Comparison of ENCODE assay signal across 16 cellular contexts in the genomic region with DNA sequence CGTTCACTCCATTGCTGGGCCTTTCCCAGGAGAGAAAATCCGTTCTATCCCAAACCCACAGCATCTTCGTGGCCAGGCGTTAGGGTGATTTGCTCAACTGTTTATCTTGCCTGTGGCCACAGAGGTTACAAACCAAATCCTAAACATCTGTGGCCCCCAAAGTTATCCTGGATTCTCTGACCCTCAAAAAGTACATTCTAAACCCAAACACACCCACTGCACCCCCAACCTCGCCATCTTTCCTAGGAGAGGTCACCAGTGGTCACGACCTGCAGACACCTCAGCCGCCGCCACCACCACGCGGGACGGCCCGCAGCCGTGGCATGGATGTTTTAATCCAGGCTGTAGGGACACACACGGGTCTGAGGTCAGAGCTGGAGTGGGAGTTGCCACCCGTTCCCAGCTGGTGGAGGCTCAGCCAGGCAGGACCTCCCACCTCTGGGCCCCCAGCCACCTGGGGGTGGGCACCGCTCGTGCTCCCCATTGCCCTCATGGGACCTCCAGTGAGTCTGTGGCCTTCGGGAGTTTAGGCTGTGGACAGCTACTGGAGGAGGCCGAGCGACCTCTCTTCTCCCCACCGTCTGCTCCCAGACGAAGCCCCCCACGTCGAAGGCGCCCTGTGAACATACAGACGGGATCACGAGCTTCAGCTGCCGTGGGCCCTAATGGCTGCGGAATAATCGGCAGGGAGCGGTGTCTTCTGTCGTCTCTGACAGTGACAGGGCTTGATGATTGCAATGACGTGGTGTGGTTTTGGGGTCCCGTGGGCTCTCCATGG.
"Had no signal": no experiment of that assay in that cellular context is flagged by ENCODE, and none has a peak within 500 bp of the region (broad histone marks: within the 10 kb centered on the region; RNA-seq: fewer than 3 reads in every experiment).

No MANE protein-coding gene starts in this region.

- H3K4me1 Mint-ChIP-seq: activated naive CD4-positive, alpha-beta T cell treated with anti-CD3 and anti-CD28 coated beads, Interleukin-2, amount 50 U/mL, for 24 hours had no signal

- H3K4me1 ChIP-seq: adrenal gland, psoas muscle, sigmoid colon, transverse colon, vagina had no signal

- H3K9me3 Mint-ChIP-seq: activated naive CD4-positive, alpha-beta T cell treated with anti-CD3 and anti-CD28 coated beads, Interleukin-2, amount 50 U/mL, for 24 hours; effector memory CD8-positive, alpha-beta T cell had no signal

- H3K27ac Mint-ChIP-seq: activated naive CD4-positive, alpha-beta T cell treated with anti-CD3 and anti-CD28 coated beads, Interleukin-2, amount 50 U/mL, for 24 hours; effector memory CD8-positive, alpha-beta T cell had no signal

- H3K27ac ChIP-seq: adrenal gland, psoas muscle, sigmoid colon, transverse colon, vagina had no signal

- H3K36me3 ChIP-seq: adrenal gland, breast epithelium, sigmoid colon, transverse colon, vagina had no signal

- H3K27me3 Mint-ChIP-seq: effector memory CD8-positive, alpha-beta T cell had no signal

- H3K36me3 Mint-ChIP-seq: activated naive CD4-positive, alpha-beta T cell treated with anti-CD3 and anti-CD28 coated beads, Interleukin-2, amount 50 U/mL, for 24 hours had no signal

- H3K9me3 ChIP-seq: adrenal gland, psoas muscle, sigmoid colon, transverse colon, vagina had no signal

- DNase-seq: activated CD4-positive, alpha-beta T cell treated with anti-CD3 and anti-CD28 coated beads, Interleukin-2, amount 50 U/mL, for 1 hour; activated CD4-positive, CD25-positive, alpha-beta regulatory T cell treated with anti-CD3 and anti-CD28 coated beads, Interleukin-2, amount 50 U/mL, for 72 hours; activated gamma-delta T cell; activated T-cell treated with anti-CD3 and anti-CD28 coated beads, Interleukin-2, amount 50 U/mL, for 1 hour; adrenal gland; dermis blood vessel endothelial cell; effector memory CD8-positive, alpha-beta T cell; foreskin fibroblast; SIG-M5; sigmoid colon; stimulated activated naive CD4-positive, alpha-beta T cell treated with Interleukin-2 at 50 U/mL for 16 hours; transverse colon had no signal

- H3K4me3 Mint-ChIP-seq: activated naive CD4-positive, alpha-beta T cell treated with anti-CD3 and anti-CD28 coated beads, Interleukin-2, amount 50 U/mL, for 24 hours; effector memory CD8-positive, alpha-beta T cell had no signal

- ATAC-seq: effector memory CD8-positive, alpha-beta T cell had no signal

- H3K4me3 ChIP-seq: adrenal gland, breast epithelium, psoas muscle, sigmoid colon, transverse colon, vagina had no signal

- H3K27me3 ChIP-seq: adrenal gland, vagina had no signal
